Comparison of ENCODE assay signal across 8 cellular contexts in the genomic region with DNA sequence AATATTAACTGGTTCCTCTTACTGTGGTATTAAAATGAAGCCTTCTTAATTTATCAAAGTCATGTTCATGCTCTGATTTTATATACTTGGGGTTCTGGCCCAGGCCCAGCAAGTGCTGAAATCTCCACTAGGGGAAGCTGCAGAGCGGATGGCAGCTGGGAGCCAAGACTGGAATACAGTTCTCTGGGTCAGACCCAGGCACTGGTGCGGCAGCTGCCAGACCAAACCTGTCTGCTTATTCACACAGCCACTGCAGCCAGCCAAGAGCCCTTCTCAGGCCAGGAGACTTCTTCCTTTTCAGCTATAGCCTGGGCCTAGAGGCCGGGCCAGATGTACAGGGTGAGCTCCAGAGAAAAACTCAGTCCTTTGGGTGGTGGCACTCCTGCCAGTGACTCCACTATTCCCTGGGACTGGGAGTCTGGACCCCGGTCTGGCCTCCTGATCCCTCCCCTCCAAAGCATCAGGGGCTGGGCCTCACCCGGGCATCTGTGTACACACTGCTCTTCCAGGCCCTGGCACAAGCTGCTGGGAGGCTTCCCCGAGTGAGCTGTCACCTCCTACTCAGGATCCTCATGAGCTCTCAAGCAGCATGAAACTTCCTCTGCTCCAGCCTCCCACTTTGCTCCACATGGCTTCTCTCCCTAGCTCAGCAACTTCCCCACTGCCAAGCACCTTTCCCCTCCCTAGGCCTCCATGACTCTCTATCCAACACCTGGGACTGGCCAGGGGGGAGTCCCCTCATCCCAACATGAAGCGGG. TPM values are rescaled to one million over a fixed set of nuclear protein-coding genes. Genes with fewer than 3 reads are reported as not detected.
DNase-seq lines count a peak whose midpoint lies in the region; ATAC-seq and TF ChIP-seq lines count a peak whose summit lies in the region.

No MANE protein-coding gene starts in this region.

- H3K27me3 Mint-ChIP-seq in T-helper 17 cell, result no peaks in the 10 kb centered on the region
- no peaks in the 10 kb centered on the region for H3K27me3 Mint-ChIP-seq in naive thymus-derived CD4-positive, alpha-beta T cell

- H3K36me3 Mint-ChIP-seq in T-helper 17 cell (ENCODE audit: low read depth), result peaks cover 5% of the 10 kb centered on the region
- H3K36me3 Mint-ChIP-seq in naive thymus-derived CD4-positive, alpha-beta T cell, result peaks cover 0 to 8% (median 0%) of the 10 kb centered on the region in 5 donors

- no peak for TF ChIP-seq POLR2A in sigmoid colon (IDR thresholded peaks at IDR 0.05)

- intact Hi-C loops in left cardiac atrium (cut with DNase I), result no loop called here
- intact Hi-C loops in sigmoid colon (cut with DNase I), result loop anchor here (1.0 kb wide), 1 partner anchor 9 kb away; no protein-coding TSS in a partner anchor
- intact Hi-C loops in naive thymus-derived CD4-positive, alpha-beta T cell (cut with micrococcal nuclease), result no loop called here

- CTCF ChIA-PET in naive thymus-derived CD4-positive, alpha-beta T cell (lab: Charles Lee), result no interaction called here

- no peaks in the 10 kb centered on the region for H3K9me3 Mint-ChIP-seq in naive thymus-derived CD4-positive, alpha-beta T cell

- peak; percentile 28 for TF ChIP-seq CTCF in GM10266 (IDR thresholded peaks at IDR 0.05; ENCODE audit: control insufficient read depth, insufficient read depth, low read depth, missing control alignments)
- peak; percentile 41 to 79 (median 69) for TF ChIP-seq CTCF in sigmoid colon (IDR thresholded peaks at IDR 0.05)

- H3K9me3 ChIP-seq in T-helper 17 cell (ENCODE audit: control insufficient read depth, low read length, poor library complexity, severe bottlenecking) (no peaks in the 10 kb centered on the region), sigmoid colon (no peaks in the 10 kb centered on the region)
- no peaks in the 10 kb centered on the region for H3K9me3 ChIP-seq in naive thymus-derived CD4-positive, alpha-beta T cell (ENCODE audit: control insufficient read depth in 2 of 3, low read length in 3 of 3)

- H3K4me1 Mint-ChIP-seq in T-helper 17 cell, result peaks cover 30% of the 10 kb centered on the region
- H3K4me1 Mint-ChIP-seq in naive thymus-derived CD4-positive, alpha-beta T cell, result peaks cover 7 to 29% (median 19%) of the 10 kb centered on the region in 7 donors

- peak overlapping the region; percentile 65 for H3K4me3 Mint-ChIP-seq in T-helper 17 cell
- H3K4me3 Mint-ChIP-seq in naive thymus-derived CD4-positive, alpha-beta T cell, result no peak overlapping the region

- POLR2A ChIA-PET in naive thymus-derived CD4-positive, alpha-beta T cell (lab: Charles Lee), result no interaction called here

- H3K4me1 ChIP-seq in sigmoid colon, result peaks cover 0 to 64% (median 61%) of the 10 kb centered on the region in 4 donors
- H3K4me1 ChIP-seq in naive thymus-derived CD4-positive, alpha-beta T cell (ENCODE audit: control insufficient read depth in 2 of 2, insufficient read depth in 2 of 2, low read length in 2 of 2), result no peaks in the 10 kb centered on the region

- peaks cover 2 to 30% (median 13%) of the 10 kb centered on the region in 4 donors for H3K36me3 ChIP-seq in sigmoid colon
- peaks cover 0 to 49% (median 0%) of the 10 kb centered on the region in 3 experiments for H3K36me3 ChIP-seq in naive thymus-derived CD4-positive, alpha-beta T cell (ENCODE audit: control insufficient read depth in 2 of 3, insufficient read depth in 3 of 3, low read length in 3 of 3)

- H3K27me3 ChIP-seq in sigmoid colon, result no peaks in the 10 kb centered on the region
- H3K27me3 ChIP-seq in naive thymus-derived CD4-positive, alpha-beta T cell (ENCODE audit: control insufficient read depth in 2 of 2, insufficient read depth in 2 of 2, low read length in 2 of 2), result no peaks in the 10 kb centered on the region

- DNase-seq in GM10266 (ENCODE audit: extremely low spot score), result no peak
- DNase-seq in T-helper 17 cell, result no peak
- DNase-seq in left cardiac atrium, result peak; percentile 75
- DNase-seq in sigmoid colon, result peak; percentile 95
- no peak for DNase-seq in naive thymus-derived CD4-positive, alpha-beta T cell
- no peak for DNase-seq in activated effector memory CD4-positive, alpha-beta T cell treated with Interleukin-2 at 50 U/mL for 16 hours

- 30 to 64% methylated on average over 7 of the region's 7 CpGs for WGBS in sigmoid colon, 2 donors

- no peak overlapping the region for H3K4me3 ChIP-seq in sigmoid colon
- no peak overlapping the region for H3K4me3 ChIP-seq in naive thymus-derived CD4-positive, alpha-beta T cell (ENCODE audit: low read length)

- ATAC-seq in T-helper 17 cell (no peak), left cardiac atrium (peak; percentile 28 to 52), HG02870 (IDR thresholded peaks at IDR 0.05; ENCODE audit: unreplicated experiment) (no peak), HG02973 (IDR thresholded peaks at IDR 0.05; ENCODE audit: unreplicated experiment) (no peak)
- no peak for ATAC-seq in naive thymus-derived CD4-positive, alpha-beta T cell

- no peak for TF ChIP-seq EP300 in sigmoid colon (IDR thresholded peaks at IDR 0.05)

- H3K27ac ChIP-seq in sigmoid colon, result peak overlapping the region; percentile 60 to 82 (median 76)
- H3K27ac ChIP-seq in naive thymus-derived CD4-positive, alpha-beta T cell (ENCODE audit: low read depth, low read length), result no peak overlapping the region

- H3K27ac Mint-ChIP-seq in T-helper 17 cell, result peak overlapping the region; percentile 88
- peak overlapping the region in 1 of 9 donors; percentile 83 for H3K27ac Mint-ChIP-seq in naive thymus-derived CD4-positive, alpha-beta T cell

RNA-seq across cellular contexts. Expression of a gene that starts 24.4 kb away (rescaled TPM):
- total RNA-seq in T-helper 17 cell (10 to 100 TPM; 76.4 to 87.5 TPM), left cardiac atrium (10 to 100 TPM; 66.9 to 71.3 TPM), sigmoid colon (100 to 1,000 TPM in 2 of 4 donors, 10 to 100 TPM in 2; 70.3 to 112 (median 93.6) TPM)
- 100 to 1,000 TPM; 214 to 287 (median 231) TPM for polyA plus RNA-seq in sigmoid colon
- total RNA-seq in naive thymus-derived CD4-positive, alpha-beta T cell, result 100 to 1,000 TPM in 1 of 5 experiments, 10 to 100 TPM in 4; 35.8 to 104 (median 54.7) TPM
- 100 to 1,000 TPM in 1 of 2 donors, 10 to 100 TPM in 1; 61.5 to 102 TPM for polyA plus RNA-seq in naive thymus-derived CD4-positive, alpha-beta T cell

RNA-seq across cellular contexts. Expression of a gene that starts 25.6 kb away (rescaled TPM):
- not detected for total RNA-seq in T-helper 17 cell
- 1 to 10 TPM in 1 of 2 donors, not detected in 1; 1.6 TPM for total RNA-seq in left cardiac atrium
- 1 to 10 TPM in 2 of 4 donors, under 1 TPM in 1, not detected in 1; 0.14 to 3.9 (median 1.4) TPM for total RNA-seq in sigmoid colon
- polyA plus RNA-seq in sigmoid colon, result 100 to 1,000 TPM in 1 of 3 donors, 10 to 100 TPM in 2; 88.3 to 353 (median 90.4) TPM
- total RNA-seq in naive thymus-derived CD4-positive, alpha-beta T cell, result under 1 TPM in 1 of 5 experiments, not detected in 4; 0.17 TPM
- not detected for polyA plus RNA-seq in naive thymus-derived CD4-positive, alpha-beta T cell

RNA-seq across cellular contexts. Expression of a gene that starts 26.8 kb away (rescaled TPM):
- not detected for total RNA-seq in T-helper 17 cell
- total RNA-seq in left cardiac atrium, result not detected
- total RNA-seq in sigmoid colon, result not detected
- not detected for polyA plus RNA-seq in sigmoid colon
- not detected for total RNA-seq in naive thymus-derived CD4-positive, alpha-beta T cell
- not detected for polyA plus RNA-seq in naive thymus-derived CD4-positive, alpha-beta T cell

RNA-seq across cellular contexts. Expression of a gene that starts 40.3 kb away (rescaled TPM):
- under 1 TPM in 1 of 2 donors, not detected in 1; 0.35 TPM for total RNA-seq in T-helper 17 cell
- total RNA-seq in left cardiac atrium, result 1 to 10 TPM; 4.6 to 6.8 TPM
- total RNA-seq in sigmoid colon, result 10 to 100 TPM; 12.7 to 18.3 (median 16.1) TPM
- 1 to 10 TPM; 4.2 to 6.6 (median 4.4) TPM for polyA plus RNA-seq in sigmoid colon
- total RNA-seq in naive thymus-derived CD4-positive, alpha-beta T cell, result 1 to 10 TPM in 1 of 5 experiments, under 1 TPM in 2, not detected in 2; 0.34 to 3.6 (median 0.48) TPM
- polyA plus RNA-seq in naive thymus-derived CD4-positive, alpha-beta T cell, result not detected

Comparison
In these comparisons a context has a peak if more than half of its experiments do, and no peak if none do; other contexts are left out.
1. DNase-seq: peak in left cardiac atrium (single experiment) and sigmoid colon (single experiment); none in GM10266 (single experiment), T-helper 17 cell (0 of 3), naive thymus-derived CD4-positive, alpha-beta T cell (0 of 9) and activated effector memory CD4-positive, alpha-beta T cell treated with Interleukin-2 at 50 U/mL for 16 hours (single experiment).
2. ATAC-seq: peak in left cardiac atrium (2 of 2); none in T-helper 17 cell (single experiment), naive thymus-derived CD4-positive, alpha-beta T cell (single experiment), HG02870 (single experiment) and HG02973 (single experiment).